ENCODE assay signal across 16 cellular contexts in the genomic region with DNA sequence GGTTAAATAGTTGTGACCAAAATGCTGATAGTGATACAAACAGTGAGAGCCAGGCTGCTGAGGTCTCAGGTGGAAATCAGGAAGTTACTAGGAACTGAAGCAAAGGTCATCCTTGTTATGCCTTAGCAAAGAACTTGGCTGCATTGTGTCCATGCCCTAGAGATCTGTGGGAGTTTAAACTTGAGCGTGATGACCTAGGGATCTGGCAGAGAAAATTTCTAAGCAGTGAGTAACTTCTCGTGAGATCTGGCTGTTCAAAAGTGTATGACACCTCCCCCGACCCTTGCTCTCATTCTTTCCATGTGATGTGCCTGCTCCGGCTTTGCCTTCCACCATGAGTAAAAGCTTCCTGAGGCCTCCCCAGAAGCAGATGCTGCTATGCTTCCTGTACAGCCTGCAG.
"Had no signal": no experiment of that assay in that cellular context is flagged by ENCODE, and none has a peak within 500 bp of the region (broad histone marks: within the 10 kb centered on the region; RNA-seq: fewer than 3 reads in every experiment).

No MANE protein-coding gene starts in this region.

- H3K9me3 ChIP-seq: adrenal gland, esophagus squamous epithelium, heart left ventricle, psoas muscle, right lobe of liver, upper lobe of left lung had no signal

- H3K4me1 ChIP-seq: neural progenitor cell, upper lobe of left lung had no signal

- H3K36me3 ChIP-seq: adrenal gland, esophagus squamous epithelium, heart left ventricle, neural progenitor cell, right lobe of liver, upper lobe of left lung had no signal

- ATAC-seq: heart left ventricle; psoas muscle; right lobe of liver; stimulated activated naive CD8-positive, alpha-beta T cell treated with anti-CD3 and anti-CD28 coated beads, Interleukin-15, Interleukin-2, amounts not matched to agents 100 U/mL and 50 U/mL, for 24 hours; T-cell had no signal

- H2AFZ ChIP-seq: neural progenitor cell had no signal

- H3K27ac ChIP-seq: esophagus squamous epithelium, heart left ventricle, neural progenitor cell, psoas muscle, right lobe of liver, SK-N-MC, upper lobe of left lung had no signal

- H3K9ac ChIP-seq: neural progenitor cell had no signal

- H3K4me3 ChIP-seq: adrenal gland, esophagus squamous epithelium, heart left ventricle, neural progenitor cell, psoas muscle, right lobe of liver, SK-N-MC, upper lobe of left lung had no signal

- DNase-seq: activated CD4-positive, alpha-beta T cell treated with anti-CD3 and anti-CD28 coated beads, Interleukin-2, amount 50 U/mL, for 48 hours; activated effector memory CD4-positive, alpha-beta T cell treated with anti-CD3 and anti-CD28 coated beads, Interleukin-2, amount 50 U/mL, for 16 hours; activated T-cell treated with anti-CD3 and anti-CD28 coated beads, Interleukin-2, amount 50 U/mL, for 48 hours; adrenal gland; central memory CD4-positive, alpha-beta T cell; effector CD8-positive, alpha-beta T cell; esophagus squamous epithelium; heart left ventricle; psoas muscle; right lobe of liver; stimulated activated naive CD8-positive, alpha-beta T cell treated with anti-CD3 and anti-CD28 coated beads, Interleukin-15, Interleukin-2, amounts not matched to agents 100 U/mL and 50 U/mL, for 24 hours; T-cell; T-helper 9 cell; upper lobe of left lung had no signal

- H3K4me2 ChIP-seq: neural progenitor cell had no signal

- H3K27me3 ChIP-seq: adrenal gland, esophagus squamous epithelium, heart left ventricle, neural progenitor cell, right lobe of liver, upper lobe of left lung had no signal
